ENCODE assay signal across 1 cellular context in the genomic region with DNA sequence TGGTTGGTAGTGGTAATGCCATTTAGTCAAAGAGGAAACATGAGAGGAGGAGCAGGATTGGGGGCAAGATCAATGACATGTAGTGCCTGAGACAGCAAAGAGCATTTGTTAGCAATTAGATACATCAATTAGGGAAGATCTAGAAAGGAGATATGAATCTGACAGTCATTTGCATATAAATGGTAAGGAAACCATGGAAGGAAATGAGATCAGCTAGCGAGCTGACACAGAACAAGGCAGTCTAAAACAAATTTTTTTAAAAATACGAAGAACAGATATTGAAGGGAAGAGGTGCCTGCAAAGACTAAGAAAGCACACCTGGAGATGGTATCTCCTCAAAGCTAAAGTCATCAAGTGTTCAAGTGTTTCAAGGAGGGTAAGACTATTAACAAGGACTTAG.
TF ChIP-seq lines count a peak whose summit lies in the region.

No MANE protein-coding gene starts in this region.

TF ChIP-seq in neural cell, 6 proteins besides CTCF, POLR2A, EP300 and RAD21 (continued from another document):
- TF ChIP-seq SMC3 (conservative IDR thresholded peaks at IDR 0.05; ENCODE audit: poor library complexity) (no peak), TAF1 (IDR thresholded peaks at IDR 0.05; ENCODE audit: low read depth) (no peak), MXI1 (conservative IDR thresholded peaks at IDR 0.05; ENCODE audit: poor library complexity, severe bottlenecking) (no peak)
- TF ChIP-seq, protein P1, sequence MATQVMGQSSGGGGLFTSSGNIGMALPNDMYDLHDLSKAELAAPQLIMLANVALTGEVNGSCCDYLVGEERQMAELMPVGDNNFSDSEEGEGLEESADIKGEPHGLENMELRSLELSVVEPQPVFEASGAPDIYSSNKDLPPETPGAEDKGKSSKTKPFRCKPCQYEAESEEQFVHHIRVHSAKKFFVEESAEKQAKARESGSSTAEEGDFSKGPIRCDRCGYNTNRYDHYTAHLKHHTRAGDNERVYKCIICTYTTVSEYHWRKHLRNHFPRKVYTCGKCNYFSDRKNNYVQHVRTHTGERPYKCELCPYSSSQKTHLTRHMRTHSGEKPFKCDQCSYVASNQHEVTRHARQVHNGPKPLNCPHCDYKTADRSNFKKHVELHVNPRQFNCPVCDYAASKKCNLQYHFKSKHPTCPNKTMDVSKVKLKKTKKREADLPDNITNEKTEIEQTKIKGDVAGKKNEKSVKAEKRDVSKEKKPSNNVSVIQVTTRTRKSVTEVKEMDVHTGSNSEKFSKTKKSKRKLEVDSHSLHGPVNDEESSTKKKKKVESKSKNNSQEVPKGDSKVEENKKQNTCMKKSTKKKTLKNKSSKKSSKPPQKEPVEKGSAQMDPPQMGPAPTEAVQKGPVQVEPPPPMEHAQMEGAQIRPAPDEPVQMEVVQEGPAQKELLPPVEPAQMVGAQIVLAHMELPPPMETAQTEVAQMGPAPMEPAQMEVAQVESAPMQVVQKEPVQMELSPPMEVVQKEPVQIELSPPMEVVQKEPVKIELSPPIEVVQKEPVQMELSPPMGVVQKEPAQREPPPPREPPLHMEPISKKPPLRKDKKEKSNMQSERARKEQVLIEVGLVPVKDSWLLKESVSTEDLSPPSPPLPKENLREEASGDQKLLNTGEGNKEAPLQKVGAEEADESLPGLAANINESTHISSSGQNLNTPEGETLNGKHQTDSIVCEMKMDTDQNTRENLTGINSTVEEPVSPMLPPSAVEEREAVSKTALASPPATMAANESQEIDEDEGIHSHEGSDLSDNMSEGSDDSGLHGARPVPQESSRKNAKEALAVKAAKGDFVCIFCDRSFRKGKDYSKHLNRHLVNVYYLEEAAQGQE (IDR thresholded peaks at IDR 0.05; ENCODE audit: borderline replicate concordance): no peak
